8 cellular contexts compared by ENCODE assay signal in the genomic region with DNA sequence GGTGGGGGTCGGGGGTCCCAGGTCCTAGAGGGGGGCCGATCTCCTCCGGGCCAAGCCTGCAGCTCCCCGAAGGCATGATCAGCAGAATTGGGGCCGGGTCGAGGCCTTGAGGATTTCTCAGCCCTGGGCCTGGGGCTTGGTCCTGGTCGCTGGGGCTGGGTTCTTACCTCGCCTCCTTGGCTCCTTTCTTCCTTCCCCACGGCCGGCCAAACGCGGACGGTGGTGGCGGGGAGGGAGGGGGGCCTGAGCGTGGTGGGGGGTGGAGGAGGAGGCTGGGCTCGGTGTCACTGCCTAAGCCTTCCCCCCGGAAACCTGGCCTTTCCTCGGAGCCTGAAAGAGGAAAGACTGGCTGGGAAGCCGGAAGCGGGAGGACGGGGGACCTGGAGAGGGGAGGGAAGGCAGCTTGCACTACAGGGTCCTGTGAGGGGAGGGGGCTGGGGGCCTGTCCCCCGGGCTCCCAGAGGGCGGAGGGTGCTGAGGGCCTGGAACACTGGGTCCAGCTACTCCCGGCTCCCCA. TPM values are rescaled to one million over a fixed set of nuclear protein-coding genes. Genes with fewer than 3 reads are reported as not detected.
DNase-seq lines count a peak whose midpoint lies in the region; ATAC-seq and TF ChIP-seq lines count a peak whose summit lies in the region.

A gene with protein sequence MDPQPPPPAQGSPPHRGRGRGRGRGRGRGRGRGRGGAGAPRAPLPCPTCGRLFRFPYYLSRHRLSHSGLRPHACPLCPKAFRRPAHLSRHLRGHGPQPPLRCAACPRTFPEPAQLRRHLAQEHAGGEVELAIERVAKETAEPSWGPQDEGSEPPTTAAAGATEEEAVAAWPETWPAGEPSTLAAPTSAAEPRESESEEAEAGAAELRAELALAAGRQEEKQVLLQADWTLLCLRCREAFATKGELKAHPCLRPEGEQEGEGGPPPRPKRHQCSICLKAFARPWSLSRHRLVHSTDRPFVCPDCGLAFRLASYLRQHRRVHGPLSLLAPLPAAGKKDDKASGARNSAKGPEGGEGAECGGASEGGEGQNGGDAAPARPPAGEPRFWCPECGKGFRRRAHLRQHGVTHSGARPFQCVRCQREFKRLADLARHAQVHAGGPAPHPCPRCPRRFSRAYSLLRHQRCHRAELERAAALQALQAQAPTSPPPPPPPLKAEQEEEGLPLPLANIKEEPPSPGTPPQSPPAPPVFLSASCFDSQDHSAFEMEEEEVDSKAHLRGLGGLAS (minus strand): TSS at position 221 of the 517 bp plus-strand sequence. CDS start 1,209 bp downstream, outside the sequence.

- H3K27ac ChIP-seq in tibial nerve, result peak within 1 kb of the TSS; percentile 81 to 98 (median 94)

- H3K4me1 ChIP-seq in tibial nerve, result peaks cover 0 to 31% (median 8%) of the 10 kb centered on the region in 4 donors

- TF ChIP-seq POLR2A in tibial nerve (IDR thresholded peaks at IDR 0.05), result no peak

- peak; percentile 76 for DNase-seq in SIG-M5 treated with dmso at 0.1 percent for 504 hours (lab: John Stamatoyannopoulos, UW; ENCODE audit: unreplicated experiment)
- no peak for DNase-seq in SIG-M5 (lab: John Stamatoyannopoulos, UW)
- DNase-seq in NCI-H1417 (lab: John Stamatoyannopoulos, UW), result peak; percentile 83 to 93 (median 91)
- peak; percentile 54 to 73 for DNase-seq in SW 1271 (lab: John Stamatoyannopoulos, UW)
- peak; percentile 89 for DNase-seq in amniotic epithelial cell (ENCODE audit: low read depth)
- DNase-seq in left cardiac atrium, result peak; percentile 90
- peak; percentile 85 to 98 (median 91) for DNase-seq in posterior cingulate gyrus
- DNase-seq in tibial nerve (ENCODE audit: low spot score in 2 of 2), result peak; percentile 60 to 82

- ATAC-seq in left cardiac atrium, result peak; percentile 88

- WGBS in tibial nerve, 2 donors, result 1 to 2% methylated on average over 16 to 24 of the region's 24 CpGs

- no peaks in the 10 kb centered on the region for H3K9me3 ChIP-seq in tibial nerve

- H3K4me3 ChIP-seq in tibial nerve, result peak within 1 kb of the TSS; percentile 73 to 97 (median 90)

- peak in 1 of 2 donors; percentile 62 for TF ChIP-seq EP300 in tibial nerve (IDR thresholded peaks at IDR 0.05)

- H3K27me3 ChIP-seq in tibial nerve, result no peaks in the 10 kb centered on the region

- intact Hi-C loops in left cardiac atrium (cut with DNase I), result no loop called here
- intact Hi-C loops in posterior cingulate gyrus (cut with DNase I), result no loop called here

- no peak for TF ChIP-seq CTCF in tibial nerve (IDR thresholded peaks at IDR 0.05)

- peaks cover 0 to 34% (median 0%) of the 10 kb centered on the region in 3 donors for H3K36me3 ChIP-seq in tibial nerve

RNA-seq across cellular contexts. Expression of the gene that starts here (rescaled TPM):
- total RNA-seq in left cardiac atrium (10 to 100 TPM; 10.8 to 12.7 TPM), tibial nerve (1 to 10 TPM; 2.0 to 5.3 (median 4.2) TPM)
